8 cellular contexts compared by ENCODE assay signal in genomic region chr7:31122649-31123058, GRCh38.
A peak's percentile ranks its signal among the peaks of the same experiment; 100 is the strongest.
DNase-seq lines count a peak whose midpoint lies in the region; ATAC-seq and TF ChIP-seq lines count a peak whose summit lies in the region.

No MANE protein-coding gene starts in this region.

- no peak overlapping the region for H3K9ac ChIP-seq in SK-N-MC (ENCODE audit: insufficient read length)

- H3K36me3 ChIP-seq in SK-N-MC (ENCODE audit: insufficient read depth, low read length) = no peaks in the 10 kb centered on the region

- TF ChIP-seq CTCF in choroid plexus epithelial cell (conservative IDR thresholded peaks at IDR 0.05; ENCODE audit: low read depth, low read length) = peak; percentile 92

- DNase-seq in CMK (ENCODE audit: low read depth) = peak; percentile 64
- peak; percentile 90 for DNase-seq in NAMALWA (ENCODE audit: low spot score)
- peak; percentile 71 for DNase-seq in SK-N-MC (ENCODE audit: low read depth, low spot score)
- peak; percentile 92 for DNase-seq in choroid plexus epithelial cell (ENCODE audit: low read depth)
- DNase-seq in left kidney (ENCODE audit: low read depth, low spot score) = peak; percentile 84
- peak; percentile 19 to 30 for DNase-seq in stimulated activated CD4-positive, alpha-beta T cell treated with anti-CD3 and anti-CD28 coated beads, Interleukin-4, amount 100 ng/mL, for 48 hours (ENCODE audit: low read depth in 2 of 2)

- no peak overlapping the region for H3K4me3 ChIP-seq in SK-N-MC
- H3K4me3 ChIP-seq in choroid plexus epithelial cell (ENCODE audit: low read depth, low read length) = no peak overlapping the region

- ATAC-seq in GM19395 (IDR thresholded peaks at IDR 0.05; ENCODE audit: unreplicated experiment) (peak; percentile 65), GM21825 (IDR thresholded peaks at IDR 0.05; ENCODE audit: unreplicated experiment) (no peak)

- H3K27ac ChIP-seq in SK-N-MC = no peak overlapping the region

- H3K9me3 ChIP-seq in SK-N-MC (ENCODE audit: low read depth, low read length) = no peaks in the 10 kb centered on the region

Comparison
In these comparisons a context has a peak if more than half of its experiments do, and no peak if none do; other contexts are left out.
1. DNase-seq: peak in every context shown above with its lines; median percentile 92 in choroid plexus epithelial cell; 90 in NAMALWA; 84 in left kidney; 71 in SK-N-MC; 64 in CMK; 24 in stimulated activated CD4-positive, alpha-beta T cell treated with anti-CD3 and anti-CD28 coated beads, Interleukin-4, amount 100 ng/mL, for 48 hours.